In the genomic region with DNA sequence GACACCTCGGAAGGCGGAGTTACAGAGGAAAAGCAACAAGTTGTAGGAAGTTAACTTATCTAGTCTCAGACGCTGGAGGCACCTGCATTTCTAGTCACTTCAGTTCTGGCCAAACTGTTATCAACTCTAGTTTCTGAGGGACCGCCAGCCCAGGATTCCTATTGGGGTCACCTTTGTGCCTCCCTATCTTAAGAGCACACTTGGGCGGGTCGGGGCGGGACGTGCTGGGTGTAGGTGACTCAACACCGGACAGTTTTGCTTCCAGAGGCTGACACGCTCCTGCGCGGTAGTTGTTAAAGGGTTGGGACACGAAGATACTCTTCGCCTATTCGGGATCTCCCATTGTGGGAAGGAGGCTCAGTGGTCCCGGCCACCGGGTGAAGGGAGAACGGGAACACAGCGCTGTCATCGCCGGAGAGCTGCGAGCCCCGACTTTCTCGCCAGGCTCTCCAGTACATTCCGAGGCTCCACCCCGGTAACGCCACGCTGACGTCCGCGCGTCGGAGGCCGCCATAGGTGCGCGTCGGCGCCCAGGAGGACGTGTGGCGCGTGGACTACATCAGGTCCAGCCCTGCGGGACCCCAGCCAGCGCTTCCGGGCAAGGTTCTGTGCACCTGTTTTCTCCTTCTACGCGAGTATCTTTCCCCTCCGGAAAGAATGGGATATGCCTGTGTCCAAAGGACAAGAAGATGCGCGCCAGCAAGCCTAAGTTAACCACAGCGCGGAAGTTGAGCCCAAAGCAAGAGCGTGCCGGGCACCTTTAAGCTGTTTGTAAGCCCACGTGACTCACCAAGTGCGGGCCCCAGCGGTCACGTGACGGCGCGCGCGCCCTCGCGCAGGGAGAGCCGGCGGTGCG, we compare ENCODE assay signal across 8 cellular contexts. TPM values are rescaled to one million over a fixed set of nuclear protein-coding genes. Genes with fewer than 3 reads are reported as not detected.
A peak's percentile ranks its signal among the peaks of the same experiment; 100 is the strongest.
DNase-seq lines count a peak whose midpoint lies in the region; ATAC-seq, FAIRE-seq and TF ChIP-seq lines count a peak whose summit lies in the region.

TSS of gene KDM4C (plus strand) at position 842 of the 856 bp plus-strand sequence. CDS start 35,016 bp downstream, outside the sequence.

- H3K4me3 ChIP-seq in heart left ventricle: peak within 1 kb of the TSS; percentile 62 to 99 (median 90)

- H3K36me3 ChIP-seq in heart left ventricle: no peaks in the 10 kb centered on the region

- TF ChIP-seq POLR2A in GM12891 (IDR thresholded peaks at IDR 0.05; ENCODE audit: low read depth, low read length): peak; percentile 94
- peak; percentile 22 to 87 for TF ChIP-seq POLR2A in heart left ventricle (IDR thresholded peaks at IDR 0.05)

- intact Hi-C loops in heart left ventricle (cut with DNase I) (loop anchor here in 6 of 10 donors (1.0 to 10.0 kb wide), 6 partner anchors 53 to 345 kb away; partner anchors contain the start of gene UHRF2 (in 1 of the 6)), posterior cingulate gyrus (cut with DNase I) (loop anchor here (2.0 to 5.0 kb wide), 2 partner anchors 53 to 75 kb away; no protein-coding TSS in a partner anchor)

- peak within 1 kb of the TSS; percentile 99 for H3K4me3 Mint-ChIP-seq in type B pancreatic cell

- TF ChIP-seq CTCF in heart left ventricle (IDR thresholded peaks at IDR 0.05) (no peak), type B pancreatic cell (conservative IDR thresholded peaks at IDR 0.05) (no peak)

- H3K27me3 ChIP-seq in heart left ventricle: no peaks in the 10 kb centered on the region

- no peak for FAIRE-seq in GM12891 (lab: Jason Lieb, UNC)

- H3K27ac Mint-ChIP-seq in type B pancreatic cell: peak within 1 kb of the TSS; percentile 100

- H3K4me1 Mint-ChIP-seq in type B pancreatic cell (ENCODE audit: unreplicated experiment): peaks cover 4% of the 10 kb centered on the region

- peak; percentile 93 for DNase-seq in GM12891 (ENCODE audit: insufficient read length, low spot score)
- peak; percentile 93 to 96 (median 95) for DNase-seq in NCI-H1417 (lab: John Stamatoyannopoulos, UW)
- DNase-seq in T follicular helper cell (ENCODE audit: low read depth): peak; percentile 93
- DNase-seq in amniotic epithelial cell (ENCODE audit: low read depth): peak; percentile 91
- DNase-seq in heart left ventricle: peak; percentile 90 to 98 (median 96)
- peak; percentile 87 to 99 (median 92) for DNase-seq in posterior cingulate gyrus
- peak; percentile 95 for DNase-seq in type B pancreatic cell (ENCODE audit: extremely low spot score, unreplicated experiment)

- 0 to 1% (median 1%) methylated on average over 48 to 67 of the region's 67 CpGs for WGBS in heart left ventricle, 4 donors

- no peaks in the 10 kb centered on the region for H3K9me3 Mint-ChIP-seq in type B pancreatic cell

- no peaks in the 10 kb centered on the region for H3K9me3 ChIP-seq in heart left ventricle

- H3K27me3 Mint-ChIP-seq in type B pancreatic cell: peaks cover 9% of the 10 kb centered on the region

- peak; percentile 85 for ATAC-seq in HG02763 (IDR thresholded peaks at IDR 0.05; ENCODE audit: unreplicated experiment)
- ATAC-seq in heart left ventricle: peak; percentile 95 to 98 (median 96)

- H3K27ac ChIP-seq in heart left ventricle: peak within 1 kb of the TSS; percentile 90 to 99 (median 98)

- peaks cover 0 to 16% (median 8%) of the 10 kb centered on the region in 12 donors for H3K4me1 ChIP-seq in heart left ventricle

- no peaks in the 10 kb centered on the region for H3K36me3 Mint-ChIP-seq in type B pancreatic cell

TF ChIP-seq in GM12891, 5 proteins besides CTCF, POLR2A, EP300 and RAD21:
- peak; percentile 74 for TF ChIP-seq POU2F2 (IDR thresholded peaks at IDR 0.05; ENCODE audit: low read depth, low read length)
- TF ChIP-seq SPI1 (IDR thresholded peaks at IDR 0.05; ENCODE audit: low read depth, low read length): peak; percentile 34; the same call in 1 of the 2 replicates
- TF ChIP-seq TAF1 (IDR thresholded peaks at IDR 0.05; ENCODE audit: low read depth, low read length): peak; percentile 66
- peak; percentile 96 for TF ChIP-seq POLR2AphosphoS5 (IDR thresholded peaks at IDR 0.05; ENCODE audit: low read depth, low read length)
- no peak for TF ChIP-seq PAX5 (IDR thresholded peaks at IDR 0.05; ENCODE audit: insufficient read depth, low read length, severe bottlenecking)

RNA-seq across cellular contexts. Expression of gene KDM4C, which starts in this region (rescaled TPM):
- polyA plus RNA-seq in GM12891 (2012; ENCODE audit: low read depth, missing spikeins): 17.4 TPM
- total RNA-seq in heart left ventricle (10 to 100 TPM in 8 of 9 donors, 1 to 10 TPM in 1; 8.8 to 19.9 (median 14.1) TPM), type B pancreatic cell (ENCODE audit: low replicate concordance) (16.5 and 25.4 TPM in 2 replicates)
- polyA plus RNA-seq in heart left ventricle: 1 to 10 TPM; 4.4 to 9.9 TPM

Comparison
In these comparisons a context has a peak if more than half of its experiments do, and no peak if none do; other contexts are left out.
1. Peak in every context shown above with its lines: DNase-seq, ATAC-seq, H3K4me3 ChIP-seq and H3K27ac ChIP-seq.